Comparison of ENCODE assay signal across 19 cellular contexts in genomic region chr17:4897785-4898184, GRCh38. TPM values are rescaled to one million over a fixed set of nuclear protein-coding genes. Genes with fewer than 3 reads are reported as not detected.
A peak's percentile ranks its signal among the peaks of the same experiment; 100 is the strongest.
DNase-seq lines count a peak whose midpoint lies in the region; ATAC-seq and TF ChIP-seq lines count a peak whose summit lies in the region.
"Had no signal": no experiment of that assay in that cellular context is flagged by ENCODE, and none has a peak within 500 bp of the region (broad histone marks: within the 10 kb centered on the region; RNA-seq: fewer than 3 reads in every experiment).

No MANE protein-coding gene starts in this region.

- no peaks in the 10 kb centered on the region for H3K9me3 Mint-ChIP-seq in activated CD4-positive, alpha-beta T cell treated with anti-CD3 and anti-CD28 coated beads for 36 hours (ENCODE audit: low read depth)

- CTCF ChIA-PET in activated CD4-positive, alpha-beta T cell treated with anti-CD3 and anti-CD28 coated beads for 36 hours (lab: Charles Lee): no interaction called here

- peaks cover 13% of the 10 kb centered on the region for H3K36me3 Mint-ChIP-seq in activated CD4-positive, alpha-beta T cell treated with anti-CD3 and anti-CD28 coated beads for 36 hours (ENCODE audit: low read depth)

- H3K27me3 ChIP-seq in H7 (ENCODE audit: control insufficient read depth, insufficient read depth, low read length) (peaks cover 22% of the 10 kb centered on the region; the same call in 1 of the 2 replicates), osteoblast (ENCODE audit: insufficient read depth, low read length) (no peaks in the 10 kb centered on the region), prostate gland (replicated peaks; ENCODE audit: insufficient read depth) (no peaks in the 10 kb centered on the region)

- H3K9me3 ChIP-seq in osteoblast (ENCODE audit: low read depth, low read length) (no peaks in the 10 kb centered on the region), prostate gland (no peaks in the 10 kb centered on the region)

- H3K4me1 ChIP-seq in osteoblast (ENCODE audit: insufficient read depth, low read length) (peaks cover 10% of the 10 kb centered on the region), prostate gland (replicated peaks) (no peaks in the 10 kb centered on the region)

- no peak overlapping the region for H3K27ac Mint-ChIP-seq in activated CD4-positive, alpha-beta T cell treated with anti-CD3 and anti-CD28 coated beads for 36 hours

- no peak for ATAC-seq in activated CD4-positive, alpha-beta T cell treated with anti-CD3 and anti-CD28 coated beads for 36 hours
- ATAC-seq in HG02623 (IDR thresholded peaks at IDR 0.05; ENCODE audit: unreplicated experiment): no peak

- H3K27me3 Mint-ChIP-seq in activated CD4-positive, alpha-beta T cell treated with anti-CD3 and anti-CD28 coated beads for 36 hours: no peaks in the 10 kb centered on the region

- H3K36me3 ChIP-seq in H7 (replicated peaks; ENCODE audit: control insufficient read depth, insufficient read depth, low read length) (peaks cover 16% of the 10 kb centered on the region), osteoblast (ENCODE audit: insufficient read depth, low read length) (peaks cover 31% of the 10 kb centered on the region), prostate gland (peaks cover 9 to 20% of the 10 kb centered on the region in 2 donors)

- no peak overlapping the region for H3K4me2 ChIP-seq in osteoblast (ENCODE audit: insufficient read depth, low read length)
- H3K4me2 ChIP-seq: KMS-11 had no signal

- H4K20me1 ChIP-seq in osteoblast (ENCODE audit: insufficient read depth, low read length): peaks cover 5% of the 10 kb centered on the region

- H3K27ac ChIP-seq in coronary artery (no peak overlapping the region), osteoblast (ENCODE audit: low read depth, low read length) (no peak overlapping the region), prostate gland (no peak overlapping the region)
- H3K27ac ChIP-seq: KMS-11 had no signal

- H2AFZ ChIP-seq in osteoblast (ENCODE audit: low read length): no peak overlapping the region

- H3K4me3 ChIP-seq in H7 (ENCODE audit: insufficient read depth, low read depth, low read length) (no peak overlapping the region), coronary artery (no peak overlapping the region), osteoblast (ENCODE audit: insufficient read depth, low read length) (no peak overlapping the region), prostate gland (no peak overlapping the region)

- POLR2A ChIA-PET in activated CD4-positive, alpha-beta T cell treated with anti-CD3 and anti-CD28 coated beads for 36 hours (lab: Charles Lee): no interaction called here

- no peak for TF ChIP-seq POLR2A in prostate gland (IDR thresholded peaks at IDR 0.05)

- peaks cover 17% of the 10 kb centered on the region for H3K4me1 Mint-ChIP-seq in activated CD4-positive, alpha-beta T cell treated with anti-CD3 and anti-CD28 coated beads for 36 hours

- no peaks in the 10 kb centered on the region for H3K79me2 ChIP-seq in osteoblast (ENCODE audit: insufficient read depth, low read length)

- 87% methylated on average over 5 of the region's 5 CpGs for WGBS in prostate gland

- intact Hi-C loops in activated CD4-positive, alpha-beta T cell treated with anti-CD3 and anti-CD28 coated beads for 36 hours (cut with DNase I, micrococcal nuclease): loop anchor here in 1 of 2 experiments (2.0 kb wide), 1 partner anchor 51 kb away; the partner anchor contains the start of gene PFN1
- intact Hi-C loops in prostate gland (cut with DNase I): no loop called here

- peak overlapping the region; percentile 51 for H3K4me3 Mint-ChIP-seq in activated CD4-positive, alpha-beta T cell treated with anti-CD3 and anti-CD28 coated beads for 36 hours

- TF ChIP-seq CTCF in coronary artery (IDR thresholded peaks at IDR 0.05): no peak
- TF ChIP-seq CTCF in osteoblast (IDR thresholded peaks at IDR 0.05; ENCODE audit: extremely low read depth, low read depth, low read length): no peak
- TF ChIP-seq CTCF in prostate gland (IDR thresholded peaks at IDR 0.05): no peak

- no peak for DNase-seq in activated CD4-positive, alpha-beta T cell treated with anti-CD3 and anti-CD28 coated beads for 36 hours
- no peak for DNase-seq in activated CD4-positive, alpha-beta T cell treated with anti-CD3 and anti-CD28 coated beads for 1 hour
- DNase-seq in H7: peak; percentile 22
- peak; percentile 69 for DNase-seq in coronary artery (ENCODE audit: low spot score)
- peak; percentile 77 for DNase-seq in osteoblast (ENCODE audit: insufficient read length, low spot score, missing footprints)
- no peak for DNase-seq in prostate gland (ENCODE audit: low spot score)
- no peak for DNase-seq in SIG-M5 (lab: John Stamatoyannopoulos, UW)
- DNase-seq: 8988T, GOT3, MV-4-11, NCI-H1694 treated with DMSO at 0.1 percent for 48 hours, NCI-H2107, NCI-H2227 treated with DMSO at 0.1 percent for 48 hours, NCI-H524 treated with DMSO at 0.1 percent for 48 hours, SHP77 treated with DMSO at 0.1 percent for 48 hours had no signal

RNA-seq across cellular contexts. Expression of gene C17orf107, which starts 1.6 kb away (rescaled TPM):
- 1 to 10 TPM; 2.6 to 2.8 TPM for total RNA-seq in activated CD4-positive, alpha-beta T cell treated with anti-CD3 and anti-CD28 coated beads for 36 hours
- total RNA-seq in H7 (2014; rRNA removed; shearing (Covaris generic)): 7.6 and 7.8 TPM in 2 replicates
- total RNA-seq in osteoblast (4.0 and 5.3 TPM in 2 replicates), prostate gland (10 to 100 TPM in 1 of 2 donors, 1 to 10 TPM in 1; 2.4 to 15.4 TPM)

RNA-seq across cellular contexts. Expression of gene CHRNE, which starts 5.1 kb away (rescaled TPM):
- total RNA-seq in activated CD4-positive, alpha-beta T cell treated with anti-CD3 and anti-CD28 coated beads for 36 hours: under 1 TPM; 0.59 to 0.84 TPM
- total RNA-seq in H7 (2014; rRNA removed; shearing (Covaris generic)): 0.67 and 0.69 TPM in 2 replicates
- total RNA-seq in osteoblast (1.4 and 1.8 TPM in 2 replicates), prostate gland (1 to 10 TPM in 1 of 2 donors, under 1 TPM in 1; 0.64 to 1.0 TPM)
- total RNA-seq: HT-29, RPMI7951 had no signal

RNA-seq across cellular contexts. Expression of gene GP1BA, which starts 34.3 kb away (rescaled TPM):
- not detected for total RNA-seq in activated CD4-positive, alpha-beta T cell treated with anti-CD3 and anti-CD28 coated beads for 36 hours
- not detected in 2 replicates for total RNA-seq in H7 (2014; rRNA removed; shearing (Covaris generic))
- total RNA-seq in osteoblast (not detected in 2 replicates), prostate gland (not detected)
- total RNA-seq: HT-29, RPMI7951 had no signal

RNA-seq across cellular contexts. Expression of gene SLC25A11, which starts 42.1 kb away (rescaled TPM):
- total RNA-seq in activated CD4-positive, alpha-beta T cell treated with anti-CD3 and anti-CD28 coated beads for 36 hours: 10 to 100 TPM; 74.2 to 77.9 TPM
- total RNA-seq in H7 (2014; rRNA removed; shearing (Covaris generic)): 143 and 169 TPM in 2 replicates
- 43.6 and 47.4 TPM in 2 replicates for total RNA-seq in osteoblast
- total RNA-seq in prostate gland: 10 to 100 TPM; 40.5 to 68.0 TPM

RNA-seq across cellular contexts. Expression of gene RNF167, which starts 42.3 kb away (rescaled TPM):
- 100 to 1,000 TPM; 147 to 189 TPM for total RNA-seq in activated CD4-positive, alpha-beta T cell treated with anti-CD3 and anti-CD28 coated beads for 36 hours
- 67.0 and 87.6 TPM in 2 replicates for total RNA-seq in H7 (2014; rRNA removed; shearing (Covaris generic))
- total RNA-seq in osteoblast: 25.3 and 26.5 TPM in 2 replicates
- 100 to 1,000 TPM in 1 of 2 donors, 10 to 100 TPM in 1; 78.7 to 138 TPM for total RNA-seq in prostate gland

Comparison
In these comparisons a context has a peak if more than half of its experiments do, and no peak if none do; other contexts are left out.
1. DNase-seq: peak in H7 (single experiment), coronary artery (single experiment) and osteoblast (single experiment); none in activated CD4-positive, alpha-beta T cell treated with anti-CD3 and anti-CD28 coated beads for 36 hours (single experiment), activated CD4-positive, alpha-beta T cell treated with anti-CD3 and anti-CD28 coated beads for 1 hour (single experiment), prostate gland (single experiment) and SIG-M5 (single experiment).